In the genomic region with DNA sequence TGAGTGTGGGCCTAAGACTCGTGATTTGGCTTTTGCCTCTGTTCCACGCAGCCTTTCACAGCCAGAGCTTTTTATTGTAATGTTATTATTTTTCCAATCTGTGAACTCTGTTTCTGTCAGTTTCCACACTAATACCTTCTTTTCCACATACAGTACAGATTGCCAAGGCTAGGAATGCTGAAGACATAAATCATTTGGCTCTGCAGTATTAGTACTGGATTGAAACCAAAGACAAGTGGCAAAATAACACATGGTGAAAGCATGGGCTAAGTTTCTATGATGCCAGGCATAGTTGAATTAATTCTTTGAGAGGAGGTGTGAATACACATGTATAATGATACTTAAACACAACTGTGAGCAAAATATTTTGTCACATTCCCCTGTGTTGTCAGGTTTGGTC, we compare ENCODE assay signal across 26 cellular contexts.
DNase-seq lines count a peak whose midpoint lies in the region; ATAC-seq, FAIRE-seq and TF ChIP-seq lines count a peak whose summit lies in the region.
"Had no signal": no experiment of that assay in that cellular context is flagged by ENCODE, and none has a peak within 500 bp of the region (broad histone marks: within the 10 kb centered on the region; RNA-seq: fewer than 3 reads in every experiment).

No MANE protein-coding gene starts in this region.

- peak overlapping the region; percentile 97; the same call in 1 of the 2 replicates for H2BK15ac ChIP-seq in H9 (ENCODE audit: low read depth, low read length)

- H4K91ac ChIP-seq in H9 (ENCODE audit: insufficient read length, low read depth, low read length) = no peak overlapping the region

- H3K4me3 Mint-ChIP-seq in H9 = no peak overlapping the region
- H3K4me3 Mint-ChIP-seq in activated T-helper 17 cell treated with anti-CD3 and anti-CD28 coated beads, Interleukin-2, amount 50 U/mL, for 72 hours = no peak overlapping the region
- H3K4me3 Mint-ChIP-seq: CD8-positive, alpha-beta T cell had no signal

- H3K18ac ChIP-seq in H9 (ENCODE audit: insufficient read length, low read depth, low read length) = no peak overlapping the region

- H4K20me1 ChIP-seq in H9 (ENCODE audit: control insufficient read depth, insufficient read depth, insufficient read length) = no peaks in the 10 kb centered on the region

- H3K27me3 ChIP-seq in H9 (ENCODE audit: insufficient read depth, low read length) = no peaks in the 10 kb centered on the region
- H3K27me3 ChIP-seq: upper lobe of left lung had no signal

- no peak overlapping the region for H2BK20ac ChIP-seq in H9 (ENCODE audit: low read depth, low read length, poor library complexity, severe bottlenecking)

- no peaks in the 10 kb centered on the region for H3K9me3 ChIP-seq in H9 (ENCODE audit: control insufficient read depth, low read depth, low read length)
- H3K9me3 ChIP-seq: upper lobe of left lung had no signal

- no peak for TF ChIP-seq CTCF in D721Med (IDR thresholded peaks at IDR 0.05; ENCODE audit: insufficient read depth, missing control alignments)
- no peak for TF ChIP-seq CTCF in H9 (conservative IDR thresholded peaks at IDR 0.05)
- TF ChIP-seq CTCF in omental fat pad (IDR thresholded peaks at IDR 0.05) = no peak

- H3K4me1 Mint-ChIP-seq in H9 = no peaks in the 10 kb centered on the region
- no peaks in the 10 kb centered on the region for H3K4me1 Mint-ChIP-seq in activated T-helper 17 cell treated with anti-CD3 and anti-CD28 coated beads, Interleukin-2, amount 50 U/mL, for 72 hours

- no peak overlapping the region for H2AK5ac ChIP-seq in H9 (ENCODE audit: insufficient read length, low read length)

- FAIRE-seq in D721Med (lab: Jason Lieb, UNC) = peak; percentile 21
- FAIRE-seq: endometrium, GM18507, H1 had no signal

- peaks cover 1 to 6% of the 10 kb centered on the region in 2 experiments; a peak in 3 of 5 replicates for H3K9me3 Mint-ChIP-seq in H9
- no peaks in the 10 kb centered on the region for H3K9me3 Mint-ChIP-seq in activated T-helper 17 cell treated with anti-CD3 and anti-CD28 coated beads, Interleukin-2, amount 50 U/mL, for 72 hours
- H3K9me3 Mint-ChIP-seq: CD8-positive, alpha-beta T cell had no signal

- no peak overlapping the region for H3K9ac ChIP-seq in H9 (ENCODE audit: extremely low read depth, insufficient read length, low read length)

- no peak overlapping the region for H3K4ac ChIP-seq in H9 (ENCODE audit: low read depth, low read length)

- no peaks in the 10 kb centered on the region for H3K79me2 ChIP-seq in H9 (ENCODE audit: insufficient read depth, low read length)

- H4K5ac ChIP-seq in H9 (ENCODE audit: insufficient read length, low read depth, low read length) = no peak overlapping the region

- H2BK5ac ChIP-seq in H9 (ENCODE audit: insufficient read length, low read length) = no peak overlapping the region

- no peak overlapping the region for H3K56ac ChIP-seq in H9 (ENCODE audit: insufficient read length, low read depth, low read length)

- no peaks in the 10 kb centered on the region for H3K23me2 ChIP-seq in H9 (ENCODE audit: insufficient read length, low read depth, low read length, poor library complexity, severe bottlenecking)

- no peak overlapping the region for H4K8ac ChIP-seq in H9 (replicated peaks; ENCODE audit: insufficient read length, low read depth, low read length)

- H3K79me1 ChIP-seq in H9 (ENCODE audit: insufficient read depth, low read depth, low read length, poor library complexity, severe bottlenecking) = no peaks in the 10 kb centered on the region

- H3K14ac ChIP-seq in H9 (ENCODE audit: insufficient read depth, low read length) = no peak overlapping the region

- H3K27ac ChIP-seq in H9 (ENCODE audit: insufficient read length, low read depth, low read length) = no peak overlapping the region
- H3K27ac ChIP-seq: upper lobe of left lung had no signal

- no peaks in the 10 kb centered on the region for H3K4me1 ChIP-seq in H9 (ENCODE audit: insufficient read depth, low read length)
- H3K4me1 ChIP-seq: upper lobe of left lung had no signal

- WGBS in H9 (ENCODE audit: extremely low coverage, insufficient read length, low lambda C conversion rate) = no CpG with 5 or more reads among the region's 2 CpGs

- no peak overlapping the region for H3K4me2 ChIP-seq in H9 (ENCODE audit: insufficient read depth, insufficient read length, low read length)

- H3K36me3 Mint-ChIP-seq in H9 (ENCODE audit: insufficient read depth in 1 of 3, low read depth in 3 of 3) = peaks cover 7 to 13% (median 8%) of the 10 kb centered on the region in 3 experiments; a peak in 6 of 7 replicates
- peaks cover 57% of the 10 kb centered on the region for H3K36me3 Mint-ChIP-seq in activated T-helper 17 cell treated with anti-CD3 and anti-CD28 coated beads, Interleukin-2, amount 50 U/mL, for 72 hours (ENCODE audit: low read depth)

- no peak overlapping the region for H3K23ac ChIP-seq in H9 (ENCODE audit: insufficient read length, low read depth, low read length)

- H2BK120ac ChIP-seq in H9 (ENCODE audit: low read depth, low read length, poor library complexity, severe bottlenecking) = no peak overlapping the region

- no peak overlapping the region for H2AFZ ChIP-seq in H9 (ENCODE audit: low read length)

- no peak for ATAC-seq in activated T-helper 17 cell treated with anti-CD3 and anti-CD28 coated beads, Interleukin-2, amount 50 U/mL, for 72 hours (replicated peaks)
- ATAC-seq in omental fat pad (ENCODE audit: low FRiP score) = peak; percentile 14
- no peak for ATAC-seq in HG03025 (IDR thresholded peaks at IDR 0.05; ENCODE audit: low FRiP score, unreplicated experiment)
- ATAC-seq: CD8-positive, alpha-beta T cell; sciatic nerve had no signal

- H3T11ph ChIP-seq in H9 (ENCODE audit: low read length) = no peak overlapping the region

- H2BK12ac ChIP-seq in H9 (ENCODE audit: insufficient read length, low read depth, low read length) = no peak overlapping the region

- H3K27me3 Mint-ChIP-seq in H9 (ENCODE audit: low read depth) = no peaks in the 10 kb centered on the region
- no peaks in the 10 kb centered on the region for H3K27me3 Mint-ChIP-seq in activated T-helper 17 cell treated with anti-CD3 and anti-CD28 coated beads, Interleukin-2, amount 50 U/mL, for 72 hours

- DNase-seq in D721Med (ENCODE audit: insufficient read length, low spot score) (no peak), H9 (no peak), omental fat pad (ENCODE audit: low spot score) (no peak), A172 (ENCODE audit: low spot score) (no peak)
- DNase-seq in stimulated activated CD4-positive, alpha-beta T cell treated with anti-CD3 and anti-CD28 coated beads, Interleukin-15, amount 100 ng/mL, for 24 hours = no peak
- DNase-seq in activated CD4-positive, CD25-positive, alpha-beta regulatory T cell treated with anti-CD3 and anti-CD28 coated beads, Interleukin-2, amount 50 U/mL, for 72 hours = no peak
- DNase-seq: activated CD4-positive, alpha-beta T cell treated with anti-CD3 and anti-CD28 coated beads, Interleukin-2, amount 50 U/mL, for 4 hours; activated CD8-positive, alpha-beta memory T cell treated with anti-CD3 and anti-CD28 coated beads, Interleukin-2, amount 50 U/mL, for 48 hours; activated effector memory CD4-positive, alpha-beta T cell treated with anti-CD3 and anti-CD28 coated beads, Interleukin-2, amount 50 U/mL, for 16 hours; AML-193; amygdala; CD8-positive, alpha-beta T cell; dermis blood vessel endothelial cell; DMS53; GF-D8; KG1; NCI-H1417 treated with DMSO at 0.1 percent for 48 hours; NCI-H748 treated with DMSO at 0.1 percent for 48 hours; T-helper 9 cell; upper lobe of left lung had no signal

- no peak overlapping the region for H3K27ac Mint-ChIP-seq in H9
- H3K27ac Mint-ChIP-seq in activated T-helper 17 cell treated with anti-CD3 and anti-CD28 coated beads, Interleukin-2, amount 50 U/mL, for 72 hours = peak overlapping the region; percentile 25
- H3K27ac Mint-ChIP-seq: CD8-positive, alpha-beta T cell had no signal
